29 cellular contexts compared by ENCODE assay signal in genomic region chr11:115360186-115360824, GRCh38.
A peak's percentile ranks its signal among the peaks of the same experiment; 100 is the strongest.
DNase-seq lines count a peak whose midpoint lies in the region; TF ChIP-seq lines count a peak whose summit lies in the region.
"Had no signal": no experiment of that assay in that cellular context is flagged by ENCODE, and none has a peak within 500 bp of the region (broad histone marks: within the 10 kb centered on the region; RNA-seq: fewer than 3 reads in every experiment).

No MANE protein-coding gene starts in this region.

- TF ChIP-seq CTCF in BE2C (IDR thresholded peaks at IDR 0.05; ENCODE audit: low read depth, low read length) (peak; percentile 39), chondrocyte (IDR thresholded peaks at IDR 0.05) (peak; percentile 57), mesothelial cell of epicardium (IDR thresholded peaks at IDR 0.05; ENCODE audit: unreplicated experiment) (peak; percentile 36)

- H3K36me3 ChIP-seq in BE2C, result no peaks in the 10 kb centered on the region
- H3K36me3 ChIP-seq: tibial nerve had no signal

- H3K27me3 ChIP-seq in BE2C, result no peaks in the 10 kb centered on the region
- H3K27me3 ChIP-seq: hepatocyte, tibial nerve had no signal

- H3K4me3 ChIP-seq in BE2C (ENCODE audit: low read depth, low read length), result no peak overlapping the region
- H3K4me3 ChIP-seq: hepatocyte, tibial nerve had no signal

- DNase-seq in BE2C (no peak), SK-MEL-5 (ENCODE audit: low read depth, low spot score) (peak; percentile 13), chondrocyte (ENCODE audit: low spot score) (no peak), mesothelial cell of epicardium (ENCODE audit: low spot score in 2 of 2, unreplicated experiment in 2 of 2) (no peak), NCI-H2227 treated with DMSO at 0.1 percent for 48 hours (lab: John Stamatoyannopoulos, UW) (no peak), RPMI8226 (no peak), ecto neural progenitor cell (ENCODE audit: low spot score) (no peak), kidney glomerular epithelial cell (lab: John Stamatoyannopoulos, UW) (no peak)
- DNase-seq: activated CD4-positive, alpha-beta T cell treated with anti-CD3 and anti-CD28 coated beads for 4 hours; activated naive CD4-positive, alpha-beta T cell treated with anti-CD3 and anti-CD28 coated beads, Interleukin-2, amount 50 U/mL, for 16 hours; amygdala; CD8-positive, alpha-beta T cell; cortex of kidney; MV-4-11; NCI-H1436 treated with DMSO at 0.1 percent for 48 hours; NCI-H2081 treated with DMSO at 0.1 percent for 48 hours; NCI-H226; NCI-H526 treated with DMSO at 0.1 percent for 48 hours; nephron progenitor cell; PC-3; posterior cingulate gyrus; Right ventricle myocardium superior; stimulated activated CD4-positive, alpha-beta T cell treated with anti-CD3 and anti-CD28 coated beads, Interleukin-12 subunit alpha, Interleukin-12 subunit beta, amount 100 ng/mL, for 4 hours; stimulated activated CD4-positive, alpha-beta T cell treated with anti-CD3 and anti-CD28 coated beads, Interleukin-4, amount 100 ng/mL, for 24 hours had no signal

- peaks cover 13% of the 10 kb centered on the region for H3K4me1 Mint-ChIP-seq in chondrocyte (ENCODE audit: low read depth)
- H3K4me1 Mint-ChIP-seq in mesothelial cell of epicardium, result peaks cover 13% of the 10 kb centered on the region
- H3K4me1 Mint-ChIP-seq: B cell had no signal

- H3K9me3 Mint-ChIP-seq in chondrocyte (ENCODE audit: low read depth) (no peaks in the 10 kb centered on the region), mesothelial cell of epicardium (peaks cover 7% of the 10 kb centered on the region)
- H3K9me3 Mint-ChIP-seq: activated T-helper 2 cell treated with anti-CD3 and anti-CD28 coated beads, Interferon-gamma antibody, Interleukin-2, Interleukin-4, amounts not matched to agents 10 μg/mL and 5 μg/mL and 100 μg/mL, durations not matched to agents 14 hours and 24 hours and 36 hours; nephron progenitor cell; T-helper 2 cell treated with Interferon-gamma antibody and Interleukin-4, amounts not matched to agents 5 μg/mL and 100 μg/mL, for 36 hours had no signal

- in situ Hi-C loops in SK-MEL-5 (cut with HindIII; ENCODE audit: low pct_unique_long_range_greater_than_20kb, low sequenced_read_pairs), result no loop called here

- H3K36me3 Mint-ChIP-seq in chondrocyte (ENCODE audit: low read depth) (no peaks in the 10 kb centered on the region), mesothelial cell of epicardium (no peaks in the 10 kb centered on the region)
- H3K36me3 Mint-ChIP-seq: CD8-positive, alpha-beta T cell had no signal

- H3K4me3 Mint-ChIP-seq in chondrocyte (ENCODE audit: unreplicated experiment) (no peak overlapping the region), mesothelial cell of epicardium (no peak overlapping the region)
- H3K4me3 Mint-ChIP-seq: B cell; CD8-positive, alpha-beta T cell; nephron progenitor cell; T-helper 2 cell treated with Interferon-gamma antibody and Interleukin-4, amounts not matched to agents 5 μg/mL and 100 μg/mL, for 36 hours had no signal

- H3K27me3 Mint-ChIP-seq in chondrocyte (ENCODE audit: low read depth) (no peaks in the 10 kb centered on the region), mesothelial cell of epicardium (ENCODE audit: low read depth) (no peaks in the 10 kb centered on the region)

- peaks cover 46% of the 10 kb centered on the region for H3K4me1 ChIP-seq in BE2C

- H3K27ac Mint-ChIP-seq in chondrocyte (ENCODE audit: unreplicated experiment), result no peak overlapping the region
- H3K27ac Mint-ChIP-seq in mesothelial cell of epicardium, result no peak overlapping the region
- H3K27ac Mint-ChIP-seq: activated T-helper 2 cell treated with anti-CD3 and anti-CD28 coated beads, Interferon-gamma antibody, Interleukin-2, Interleukin-4, amounts not matched to agents 10 μg/mL and 5 μg/mL and 100 μg/mL, durations not matched to agents 14 hours and 24 hours and 36 hours; B cell; CD8-positive, alpha-beta T cell; nephron progenitor cell; T-helper 2 cell treated with Interferon-gamma antibody and Interleukin-4, amounts not matched to agents 5 μg/mL and 100 μg/mL, for 36 hours had no signal

- H3K9me3 ChIP-seq in BE2C, result no peaks in the 10 kb centered on the region
- H3K9me3 ChIP-seq: tibial nerve had no signal
